Comparison of ENCODE assay signal across 20 cellular contexts in the genomic region with DNA sequence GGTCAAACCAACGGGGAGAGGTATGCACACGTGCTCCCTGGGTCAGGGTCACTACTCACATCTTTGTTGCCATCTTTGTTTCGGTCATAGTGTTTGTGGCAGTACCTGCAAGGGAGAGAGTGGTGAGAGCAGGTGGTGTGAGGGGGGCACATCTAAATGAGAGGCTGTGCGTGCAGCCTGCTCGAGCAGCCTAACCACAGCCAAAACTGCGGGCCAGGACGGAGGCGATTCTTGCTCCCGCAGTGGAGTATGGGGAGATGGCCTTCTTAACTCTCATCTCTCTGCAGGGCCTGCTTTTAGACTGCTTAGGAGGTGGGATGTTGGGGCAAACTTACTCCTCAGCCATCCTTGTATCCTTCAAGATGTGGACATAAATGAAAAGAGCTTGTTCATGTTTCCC. TPM values are rescaled to one million over a fixed set of nuclear protein-coding genes. Genes with fewer than 3 reads are reported as not detected.
DNase-seq lines count a peak whose midpoint lies in the region; ATAC-seq, FAIRE-seq and TF ChIP-seq lines count a peak whose summit lies in the region.
"Had no signal": no experiment of that assay in that cellular context is flagged by ENCODE, and none has a peak within 500 bp of the region (broad histone marks: within the 10 kb centered on the region; RNA-seq: fewer than 3 reads in every experiment).

No MANE protein-coding gene starts in this region.

- DNase-seq in activated T-cell treated with anti-CD3 and anti-CD28 coated beads, Interleukin-2, amount 50 U/mL, for 24 hours: no peak
- no peak for DNase-seq in activated T-cell treated with anti-CD3 and anti-CD28 coated beads, Interleukin-2, amount 50 U/mL, for 72 hours
- DNase-seq in ecto neural progenitor cell (ENCODE audit: low spot score) (peak; percentile 7), nephron progenitor cell (no peak), urothelium cell line (ENCODE audit: low spot score) (no peak), chondrocyte (ENCODE audit: low spot score) (no peak), Karpas-422 (no peak)
- DNase-seq: AML-193; CD4-positive, alpha-beta T cell; DMS153; GDM1; HCEC 1CT had no signal

- H3K27me3 Mint-ChIP-seq in activated T-cell treated with anti-CD3 and anti-CD28 coated beads, Interleukin-2, amount 50 U/mL, for 24 hours: no peaks in the 10 kb centered on the region
- H3K27me3 Mint-ChIP-seq in activated T-cell treated with anti-CD3 and anti-CD28 coated beads, Interleukin-2, amount 50 U/mL, for 72 hours (ENCODE audit: low read depth): no peaks in the 10 kb centered on the region
- H3K27me3 Mint-ChIP-seq in nephron progenitor cell (ENCODE audit: low read depth, poor library complexity) (no peaks in the 10 kb centered on the region), chondrocyte (ENCODE audit: low read depth) (no peaks in the 10 kb centered on the region)
- H3K27me3 Mint-ChIP-seq: CD4-positive, alpha-beta T cell had no signal

- no peak overlapping the region for H3K4me2 ChIP-seq in Karpas-422 (ENCODE audit: low read depth, low read length, poor library complexity, severe bottlenecking)
- H3K4me2 ChIP-seq: A549, GM23338 had no signal

- ATAC-seq in activated T-cell treated with anti-CD3 and anti-CD28 coated beads, Interleukin-2, amount 50 U/mL, for 72 hours (replicated peaks in 1 of 2): no peak
- ATAC-seq: A549, GM23338 had no signal

- TF ChIP-seq CTCF in nephron progenitor cell (IDR thresholded peaks at IDR 0.05) (no peak), chondrocyte (IDR thresholded peaks at IDR 0.05) (no peak)

- H3K9me3 ChIP-seq in Karpas-422 (ENCODE audit: low read length): no peaks in the 10 kb centered on the region
- H3K9me3 ChIP-seq: A549 had no signal

- H3K79me2 ChIP-seq in Karpas-422 (ENCODE audit: low read length): no peaks in the 10 kb centered on the region

- no peak overlapping the region for H2AFZ ChIP-seq in Karpas-422 (ENCODE audit: low read length)
- H2AFZ ChIP-seq: GM23338 had no signal

- H3K4me3 ChIP-seq in Karpas-422 (ENCODE audit: low read length): no peak overlapping the region
- H3K4me3 ChIP-seq: A549, GM23338 had no signal

- peaks cover 2% of the 10 kb centered on the region for H3K4me1 Mint-ChIP-seq in activated T-cell treated with anti-CD3 and anti-CD28 coated beads, Interleukin-2, amount 50 U/mL, for 24 hours (ENCODE audit: low read depth)
- no peaks in the 10 kb centered on the region for H3K4me1 Mint-ChIP-seq in activated T-cell treated with anti-CD3 and anti-CD28 coated beads, Interleukin-2, amount 50 U/mL, for 72 hours (ENCODE audit: low read depth)
- no peaks in the 10 kb centered on the region for H3K4me1 Mint-ChIP-seq in nephron progenitor cell
- peaks cover 4% of the 10 kb centered on the region for H3K4me1 Mint-ChIP-seq in chondrocyte (ENCODE audit: low read depth)
- H3K4me1 Mint-ChIP-seq: GM23338 had no signal

- peaks cover 98% of the 10 kb centered on the region for H3K36me3 Mint-ChIP-seq in activated T-cell treated with anti-CD3 and anti-CD28 coated beads, Interleukin-2, amount 50 U/mL, for 24 hours (ENCODE audit: low read depth)
- peaks cover 6 to 12% of the 10 kb centered on the region in 2 donors for H3K36me3 Mint-ChIP-seq in activated T-cell treated with anti-CD3 and anti-CD28 coated beads, Interleukin-2, amount 50 U/mL, for 72 hours (ENCODE audit: insufficient read depth in 2 of 2)
- H3K36me3 Mint-ChIP-seq in nephron progenitor cell (ENCODE audit: low read depth) (peaks cover 72% of the 10 kb centered on the region), chondrocyte (ENCODE audit: low read depth) (peaks cover 74% of the 10 kb centered on the region)

- peak overlapping the region; percentile 63 for H3K27ac Mint-ChIP-seq in activated T-cell treated with anti-CD3 and anti-CD28 coated beads, Interleukin-2, amount 50 U/mL, for 24 hours
- no peak overlapping the region for H3K27ac Mint-ChIP-seq in activated T-cell treated with anti-CD3 and anti-CD28 coated beads, Interleukin-2, amount 50 U/mL, for 72 hours
- H3K27ac Mint-ChIP-seq in nephron progenitor cell (peak overlapping the region; percentile 58), chondrocyte (ENCODE audit: unreplicated experiment) (no peak overlapping the region)
- H3K27ac Mint-ChIP-seq: CD4-positive, alpha-beta T cell; GM23338 had no signal

- no peak overlapping the region for H3K4me3 Mint-ChIP-seq in activated T-cell treated with anti-CD3 and anti-CD28 coated beads, Interleukin-2, amount 50 U/mL, for 24 hours
- no peak overlapping the region for H3K4me3 Mint-ChIP-seq in activated T-cell treated with anti-CD3 and anti-CD28 coated beads, Interleukin-2, amount 50 U/mL, for 72 hours
- H3K4me3 Mint-ChIP-seq in nephron progenitor cell: no peak overlapping the region
- H3K4me3 Mint-ChIP-seq in chondrocyte (ENCODE audit: unreplicated experiment): no peak overlapping the region
- H3K4me3 Mint-ChIP-seq: CD4-positive, alpha-beta T cell; GM23338 had no signal

- no peaks in the 10 kb centered on the region for H3K9me2 ChIP-seq in Karpas-422 (replicated peaks; ENCODE audit: insufficient read depth, low read length)

- FAIRE-seq in urothelium cell line (lab: Jason Lieb, UNC): peak; percentile 68
- FAIRE-seq: A549, GM12892, GM18507, H54 had no signal

- H4K20me1 ChIP-seq in Karpas-422 (ENCODE audit: insufficient read depth, low read depth, low read length): no peaks in the 10 kb centered on the region

- H3K36me3 ChIP-seq in Karpas-422 (ENCODE audit: insufficient read depth, low read length): peaks cover 44% of the 10 kb centered on the region

- no peaks in the 10 kb centered on the region for H3K4me1 ChIP-seq in Karpas-422 (ENCODE audit: low read length)
- H3K4me1 ChIP-seq: A549 had no signal

- H3K9ac ChIP-seq in Karpas-422 (ENCODE audit: low read length): no peak overlapping the region

- H3K9me3 Mint-ChIP-seq in activated T-cell treated with anti-CD3 and anti-CD28 coated beads, Interleukin-2, amount 50 U/mL, for 24 hours: no peaks in the 10 kb centered on the region
- H3K9me3 Mint-ChIP-seq in activated T-cell treated with anti-CD3 and anti-CD28 coated beads, Interleukin-2, amount 50 U/mL, for 72 hours: no peaks in the 10 kb centered on the region
- H3K9me3 Mint-ChIP-seq in nephron progenitor cell (no peaks in the 10 kb centered on the region), chondrocyte (ENCODE audit: low read depth) (no peaks in the 10 kb centered on the region)
- H3K9me3 Mint-ChIP-seq: CD4-positive, alpha-beta T cell; GM23338 had no signal

- no peaks in the 10 kb centered on the region for H3K27me3 ChIP-seq in Karpas-422 (ENCODE audit: low read length)

- H3K27ac ChIP-seq in Karpas-422 (ENCODE audit: low read length): no peak overlapping the region
- H3K27ac ChIP-seq: 22Rv1, A549, C4-2B had no signal

RNA-seq across cellular contexts. Expression of gene PLA2G4F, which starts 6.9 kb away (rescaled TPM):
- total RNA-seq in activated T-cell treated with anti-CD3 and anti-CD28 coated beads, Interleukin-2, amount 50 U/mL, for 72 hours: under 1 TPM in 1 of 2 donors, not detected in 1; 0.07 TPM
- total RNA-seq in chondrocyte: not detected in 3 replicates
- total RNA-seq in Karpas-422 (2014; rRNA removed; shearing (Covaris generic); ENCODE audit: low replicate concordance): not detected in 2 replicates
- total RNA-seq: CD4-positive, alpha-beta T cell; Daoy; GM23338 had no signal

RNA-seq across cellular contexts. Expression of gene VPS39, which starts 44.8 kb away (rescaled TPM):
- total RNA-seq in activated T-cell treated with anti-CD3 and anti-CD28 coated beads, Interleukin-2, amount 50 U/mL, for 72 hours: 10 to 100 TPM; 79.8 to 95.3 TPM
- 52.5 to 69.2 TPM (median 53.5 TPM) in 3 replicates for total RNA-seq in chondrocyte
- 65.3 and 99.4 TPM in 2 replicates for total RNA-seq in Karpas-422 (2014; rRNA removed; shearing (Covaris generic); ENCODE audit: low replicate concordance)

Comparison
In these comparisons a context has a peak if more than half of its experiments do, and no peak if none do; other contexts are left out.
1. H3K27ac Mint-ChIP-seq: peak in activated T-cell treated with anti-CD3 and anti-CD28 coated beads, Interleukin-2, amount 50 U/mL, for 24 hours (single experiment) and nephron progenitor cell (single experiment); none in activated T-cell treated with anti-CD3 and anti-CD28 coated beads, Interleukin-2, amount 50 U/mL, for 72 hours (single experiment) and chondrocyte (single experiment).